Comparison of ENCODE assay signal across 25 cellular contexts in the genomic region with DNA sequence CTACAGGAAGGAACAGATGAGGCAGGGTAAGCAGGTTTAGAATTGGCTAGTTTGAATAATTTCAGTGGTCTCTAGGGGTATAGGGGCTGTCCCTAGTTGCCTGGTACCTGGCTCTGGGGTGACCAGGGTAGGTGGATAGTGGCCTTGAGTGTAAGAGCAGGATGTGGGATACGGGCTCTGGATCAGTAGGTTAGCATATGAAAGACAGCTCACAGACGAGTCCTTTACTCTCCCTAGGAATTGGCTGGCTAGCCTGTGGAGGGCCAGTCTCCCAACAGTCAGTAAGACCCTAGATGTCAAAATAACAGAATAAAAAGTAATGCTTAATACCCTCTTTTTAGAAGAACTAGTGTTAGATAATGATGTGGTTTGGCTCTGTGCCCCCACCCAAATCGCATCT. TPM values are rescaled to one million over a fixed set of nuclear protein-coding genes. Genes with fewer than 3 reads are reported as not detected.
"Had no signal": no experiment of that assay in that cellular context is flagged by ENCODE, and none has a peak within 500 bp of the region (broad histone marks: within the 10 kb centered on the region; RNA-seq: fewer than 3 reads in every experiment).

No MANE protein-coding gene starts in this region.

- H3K27me3 ChIP-seq: MG63, Peyer's patch, SJCRH30 had no signal

- H3K4me1 ChIP-seq: SJCRH30 had no signal

- ATAC-seq: Right ventricle myocardium inferior, SK-N-SH treated with all-trans-retinoic acid at 6 μM for 48 hours had no signal

- H3K36me3 ChIP-seq: MG63, Peyer's patch, SJCRH30 had no signal

- H3K9me3 ChIP-seq: MG63, Peyer's patch, SJCRH30 had no signal

- H3K4me3 ChIP-seq: MG63, PC-9, Peyer's patch, SJCRH30 had no signal

- H3K4me2 ChIP-seq: PC-9 had no signal

- DNase-seq: KBM-7, MG63, NCI-H1092, NCI-H1105 treated with DMSO at 0.1 percent for 48 hours, NCI-H1417 treated with DMSO at 0.1 percent for 48 hours, NCI-H146, NCI-H1694 treated with DMSO at 0.1 percent for 48 hours, NCI-H1930, NCI-H2081 treated with DMSO at 0.1 percent for 48 hours, NCI-H2171, NCI-H226, NCI-H446, NCI-H510A, NCI-H524 treated with DMSO at 0.1 percent for 48 hours, NCI-H69, NCI-H774, PC-9, Peyer's patch, SHP77 treated with DMSO at 0.1 percent for 48 hours, SJCRH30 had no signal

- H2AFZ ChIP-seq: PC-9 had no signal

- H3K27ac ChIP-seq: PC-9, Peyer's patch, SJCRH30 had no signal

RNA-seq across cellular contexts. Expression of a gene that starts 16.6 kb away (rescaled TPM):
- total RNA-seq: LHCN-M2, OCI-LY7, Right ventricle myocardium inferior, RPMI7951, SJCRH30 had no signal
